ENCODE assay signal across 18 cellular contexts in the genomic region with DNA sequence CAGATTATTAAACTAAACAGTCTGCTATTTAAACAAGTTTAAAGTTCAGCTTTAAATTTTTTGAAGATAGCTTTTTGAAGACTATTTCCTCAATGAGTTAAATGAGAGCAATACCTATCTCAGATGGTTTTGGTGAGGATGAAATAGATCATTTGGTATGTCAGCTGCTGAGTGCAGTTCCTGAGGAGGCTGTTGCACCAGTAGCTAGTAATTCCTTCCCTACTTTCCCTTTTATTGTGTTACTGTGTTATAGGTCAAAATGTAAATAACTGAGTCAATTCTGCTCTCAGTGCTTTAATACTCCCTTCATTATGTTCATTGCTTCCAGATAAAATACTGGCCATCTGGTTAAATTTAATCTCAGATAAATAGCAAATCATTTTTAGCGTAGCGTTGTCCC.
"Had no signal": no experiment of that assay in that cellular context is flagged by ENCODE, and none has a peak within 500 bp of the region (broad histone marks: within the 10 kb centered on the region; RNA-seq: fewer than 3 reads in every experiment).

No MANE protein-coding gene starts in this region.

- H3K4me3 ChIP-seq: colonic mucosa, prostate gland, right lobe of liver, stomach, thoracic aorta, transverse colon had no signal

- H3K9me3 ChIP-seq: colonic mucosa, prostate gland, right lobe of liver, stomach, thoracic aorta, transverse colon had no signal

- H3K36me3 ChIP-seq: colonic mucosa, prostate gland, right lobe of liver, stomach, thoracic aorta, transverse colon had no signal

- H3K4me1 ChIP-seq: colonic mucosa, foreskin keratinocyte, parathyroid adenoma, prostate gland, right lobe of liver had no signal

- DNase-seq: colonic mucosa; dermis blood vessel endothelial cell; erythroblast; foreskin keratinocyte; immature natural killer cell; mesendoderm; naive thymus-derived CD4-positive, alpha-beta T cell; nephron progenitor cell; right lobe of liver; stimulated activated CD4-positive, alpha-beta T cell treated with anti-CD3 and anti-CD28 coated beads, Interleukin-2, amount 100 ng/mL, for 24 hours; stimulated activated naive CD4-positive, alpha-beta T cell; stomach; substantia nigra; transverse colon had no signal

- ATAC-seq: foreskin keratinocyte; naive thymus-derived CD4-positive, alpha-beta T cell; right lobe of liver had no signal

- FAIRE-seq: keratinocyte had no signal

- H3K27ac ChIP-seq: colonic mucosa, foreskin keratinocyte, parathyroid adenoma, prostate gland, right lobe of liver, stomach, thoracic aorta, transverse colon had no signal
